In the genomic region with DNA sequence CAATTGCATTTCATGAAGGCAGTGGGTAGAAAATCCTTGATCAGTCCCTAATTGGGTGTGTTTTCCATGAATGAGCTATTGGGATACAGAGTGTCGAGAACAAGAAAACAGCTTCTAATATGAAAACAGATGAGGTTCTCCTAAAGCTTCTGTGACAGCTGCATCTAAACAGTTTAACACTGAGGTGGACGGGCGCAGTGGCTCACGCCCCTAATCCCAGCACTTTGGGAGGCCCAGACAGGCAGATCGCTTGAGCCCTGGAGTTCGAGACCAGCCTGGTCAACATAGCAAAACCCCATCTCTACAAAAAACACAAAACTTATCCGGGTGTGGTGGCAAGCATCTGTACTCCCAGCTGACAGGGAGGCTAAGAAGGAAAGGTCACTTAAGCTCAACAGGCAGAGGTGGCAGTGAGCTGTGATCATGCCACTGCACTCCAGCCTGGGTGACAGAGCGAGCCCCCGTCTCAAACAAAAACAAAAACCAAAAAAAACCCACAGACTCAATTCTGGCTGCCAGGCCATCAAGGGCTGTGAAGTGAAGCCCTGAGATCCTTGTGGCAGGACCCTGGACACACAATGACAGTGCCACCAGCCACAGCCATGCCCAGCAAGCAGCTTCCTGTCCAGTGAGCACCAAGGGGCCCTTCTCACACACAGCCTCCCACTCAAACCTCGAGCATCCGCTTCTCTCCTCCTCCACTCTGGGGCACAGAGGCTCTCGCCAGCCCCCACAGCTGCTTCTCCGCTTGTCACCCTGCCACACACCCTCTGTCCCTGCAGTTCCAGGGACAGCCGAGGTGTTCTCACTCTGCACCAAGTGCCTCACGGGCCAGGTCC, we compare ENCODE assay signal across 1 cellular context.
TF ChIP-seq lines count a peak whose summit lies in the region.

No MANE protein-coding gene starts in this region.

TF ChIP-seq in GM12878, 131 proteins besides CTCF, POLR2A, EP300 and RAD21:
- TF ChIP-seq ZNF207 (IDR thresholded peaks at IDR 0.05; ENCODE audit: borderline replicate concordance) (no peak), RUNX3 (IDR thresholded peaks at IDR 0.05; ENCODE audit: low read length) (peak; percentile 14; the same call in 1 of the 2 replicates)
